In genomic region chr3:64239841-64240240, GRCh38 we compare ENCODE assay signal across 1 cellular context.
TF ChIP-seq lines count a peak whose summit lies in the region.

No MANE protein-coding gene starts in this region.

TF ChIP-seq in GM23338, 12 proteins besides CTCF, POLR2A, EP300 and RAD21 (continued from another document):
- TF ChIP-seq REST (IDR thresholded peaks at IDR 0.05; ENCODE audit: unreplicated experiment) (no peak), ZNF462 (CRISPR knock-in tag; IDR thresholded peaks at IDR 0.05) (no peak), EZH2phosphoT487 (IDR thresholded peaks at IDR 0.05; ENCODE audit: unreplicated experiment) (no peak), CREB1 (CRISPR knock-in tag; IDR thresholded peaks at IDR 0.05; ENCODE audit: low read depth) (no peak), ETS1 (IDR thresholded peaks at IDR 0.05) (no peak)
